ENCODE assay signal across 20 cellular contexts in genomic region chr1:230875370-230875769, GRCh38.
"Had no signal": no experiment of that assay in that cellular context is flagged by ENCODE, and none has a peak within 500 bp of the region (broad histone marks: within the 10 kb centered on the region; RNA-seq: fewer than 3 reads in every experiment).

No MANE protein-coding gene starts in this region.

- H3K4me1 Mint-ChIP-seq: naive thymus-derived CD4-positive, alpha-beta T cell; stimulated activated effector memory CD8-positive, alpha-beta T cell treated with anti-CD3 and anti-CD28 coated beads, Interleukin-12 subunit alpha, Interleukin-12 subunit beta, amount 100 ng/mL, for 72 hours had no signal

- H3K4me3 ChIP-seq: esophagus muscularis mucosa, gastrocnemius medialis, heart right ventricle, ovary, right atrium auricular region, smooth muscle cell, tibial artery had no signal

- H3K36me3 Mint-ChIP-seq: naive thymus-derived CD4-positive, alpha-beta T cell; stimulated activated effector memory CD8-positive, alpha-beta T cell treated with anti-CD3 and anti-CD28 coated beads, Interleukin-12 subunit alpha, Interleukin-12 subunit beta, amount 100 ng/mL, for 72 hours had no signal

- H3K36me3 ChIP-seq: esophagus muscularis mucosa, gastrocnemius medialis, heart right ventricle, ovary, right atrium auricular region, tibial artery had no signal

- H3K9me3 ChIP-seq: esophagus muscularis mucosa, gastrocnemius medialis, heart right ventricle, ovary, right atrium auricular region, tibial artery had no signal

- DNase-seq: effector memory CD8-positive, alpha-beta T cell; gastrocnemius medialis; heart right ventricle; hypothalamus; kidney glomerular epithelial cell; naive thymus-derived CD4-positive, alpha-beta T cell; nucleus accumbens; ovary; stimulated activated CD4-positive, alpha-beta T cell treated with anti-CD3 and anti-CD28 coated beads, Interleukin-4, amount 100 ng/mL, for 1 hour; stimulated activated CD8-positive, alpha-beta memory T cell treated with anti-CD3 and anti-CD28 coated beads, Interleukin-4, amount 100 ng/mL, for 48 hours; stimulated activated naive CD8-positive, alpha-beta T cell treated with anti-CD3 and anti-CD28 coated beads, Interleukin-15, Interleukin-2, amounts not matched to agents 100 U/mL and 50 U/mL, for 24 hours; tibial artery had no signal

- H3K4me2 ChIP-seq: smooth muscle cell had no signal

- H3K27ac ChIP-seq: epithelial cell of prostate, esophagus muscularis mucosa, gastrocnemius medialis, heart right ventricle, ovary, tibial artery had no signal

- FAIRE-seq: colon, islet of Langerhans had no signal

- H3K27me3 ChIP-seq: esophagus muscularis mucosa, gastrocnemius medialis, ovary, right atrium auricular region, tibial artery had no signal

- H3K9me3 Mint-ChIP-seq: dendritic cell treated with granulocyte-macrophage colony-stimulating factor and Interleukin-4, amounts not matched to agents 40 ng/mL and 50 ng/mL, for 4 days; effector memory CD8-positive, alpha-beta T cell; stimulated activated effector memory CD8-positive, alpha-beta T cell treated with anti-CD3 and anti-CD28 coated beads, Interleukin-12 subunit alpha, Interleukin-12 subunit beta, amount 100 ng/mL, for 72 hours had no signal

- H3K27ac Mint-ChIP-seq: dendritic cell treated with granulocyte-macrophage colony-stimulating factor and Interleukin-4, amounts not matched to agents 40 ng/mL and 50 ng/mL, for 4 days; effector memory CD8-positive, alpha-beta T cell; naive thymus-derived CD4-positive, alpha-beta T cell; stimulated activated effector memory CD8-positive, alpha-beta T cell treated with anti-CD3 and anti-CD28 coated beads, Interleukin-12 subunit alpha, Interleukin-12 subunit beta, amount 100 ng/mL, for 72 hours had no signal

- H3K4me3 Mint-ChIP-seq: dendritic cell treated with granulocyte-macrophage colony-stimulating factor and Interleukin-4, amounts not matched to agents 40 ng/mL and 50 ng/mL, for 4 days; effector memory CD8-positive, alpha-beta T cell; naive thymus-derived CD4-positive, alpha-beta T cell; stimulated activated effector memory CD8-positive, alpha-beta T cell treated with anti-CD3 and anti-CD28 coated beads, Interleukin-12 subunit alpha, Interleukin-12 subunit beta, amount 100 ng/mL, for 72 hours had no signal
